In the genomic region with DNA sequence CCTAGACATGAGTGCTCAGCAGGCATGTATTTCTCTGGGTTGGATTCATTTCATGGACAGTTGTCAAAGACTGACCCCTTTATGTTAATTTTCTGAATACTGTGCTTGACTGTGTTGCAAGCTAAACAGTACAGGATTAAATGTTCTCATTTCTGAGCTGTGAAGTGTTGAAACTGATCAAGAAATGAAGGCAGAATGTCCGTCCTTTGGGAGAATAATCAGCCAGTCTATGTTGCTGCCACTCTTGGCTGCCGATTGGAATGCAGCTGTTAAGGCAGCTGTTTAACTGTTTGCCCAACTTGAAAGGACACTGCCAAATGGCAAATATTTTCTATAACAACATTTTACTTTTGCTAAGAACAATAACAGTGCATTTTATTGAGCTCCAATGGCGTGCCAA, we compare ENCODE assay signal across 12 cellular contexts.
DNase-seq lines count a peak whose midpoint lies in the region; ATAC-seq and TF ChIP-seq lines count a peak whose summit lies in the region.
"Had no signal": no experiment of that assay in that cellular context is flagged by ENCODE, and none has a peak within 500 bp of the region (broad histone marks: within the 10 kb centered on the region; RNA-seq: fewer than 3 reads in every experiment).

No MANE protein-coding gene starts in this region.

- ATAC-seq in gastrocnemius medialis: peak; percentile 39 to 78
- no peak for ATAC-seq in GM21723 (IDR thresholded peaks at IDR 0.05; ENCODE audit: unreplicated experiment)
- ATAC-seq: T-cell had no signal

- H3K4me3 ChIP-seq in gastrocnemius medialis: no peak overlapping the region

- H3K4me1 ChIP-seq in gastrocnemius medialis: peaks cover 0 to 6% of the 10 kb centered on the region in 2 donors

- DNase-seq in NCI-H774 (lab: John Stamatoyannopoulos, UW): peak; percentile 39
- DNase-seq in fibroblast of gingiva (ENCODE audit: low read depth): peak; percentile 52
- peak; percentile 57 for DNase-seq in medulla oblongata (ENCODE audit: extremely low spot score)
- peak in 1 of 2 donors; percentile 15 for DNase-seq in gastrocnemius medialis
- DNase-seq in NK-92 treated with Interleukin-12 subunit alpha and Interleukin-12 subunit beta, amount 100 ng/mL, for 24 hours (lab: John Stamatoyannopoulos, UW): no peak
- DNase-seq in SKM-1 treated with dmso at 0.1 percent for 144 hours (lab: John Stamatoyannopoulos, UW; ENCODE audit: unreplicated experiment): no peak
- DNase-seq: activated CD4-positive, alpha-beta T cell treated with anti-CD3 and anti-CD28 coated beads for 48 hours; glutamatergic neuron; NCI-H446; nephron progenitor cell; T-cell had no signal

- no peak overlapping the region for H3K27ac ChIP-seq in gastrocnemius medialis

- intact Hi-C loops in gastrocnemius medialis (cut with DNase I; ENCODE audit: low total_unique reads): no loop called here

- TF ChIP-seq CTCF in gastrocnemius medialis (IDR thresholded peaks at IDR 0.05 in 4 of 5, conservative IDR thresholded peaks at IDR 0.05 in 1 of 5): no peak

- H3K27me3 ChIP-seq in gastrocnemius medialis: peaks cover 0 to 4% (median 0%) of the 10 kb centered on the region in 3 donors

- TF ChIP-seq POLR2A in gastrocnemius medialis (IDR thresholded peaks at IDR 0.05): no peak

- no peaks in the 10 kb centered on the region for H3K36me3 ChIP-seq in gastrocnemius medialis

- in situ Hi-C loops in gastrocnemius medialis (cut with MboI; ENCODE audit: low sequenced_read_pairs in 4 of 4): loop anchor here in 2 of 4 donors (5.0 to 10.0 kb wide), 2 partner anchors 202 to 205 kb away; a partner anchor contains a TSS

- H3K9me3 ChIP-seq in gastrocnemius medialis: no peaks in the 10 kb centered on the region

Comparison
In these comparisons a context has a peak if more than half of its experiments do, and no peak if none do; other contexts are left out.
1. DNase-seq: peak in NCI-H774 (single experiment), fibroblast of gingiva (single experiment) and medulla oblongata (single experiment); none in NK-92 treated with Interleukin-12 subunit alpha and Interleukin-12 subunit beta, amount 100 ng/mL, for 24 hours (single experiment) and SKM-1 treated with dmso at 0.1 percent for 144 hours (single experiment).